Comparison of ENCODE assay signal across 11 cellular contexts in genomic region chr12:21453312-21453852, GRCh38. TPM values are rescaled to one million over a fixed set of nuclear protein-coding genes. Genes with fewer than 3 reads are reported as not detected.
DNase-seq lines count a peak whose midpoint lies in the region; ATAC-seq and TF ChIP-seq lines count a peak whose summit lies in the region.
"Had no signal": no experiment of that assay in that cellular context is flagged by ENCODE, and none has a peak within 500 bp of the region (broad histone marks: within the 10 kb centered on the region; RNA-seq: fewer than 3 reads in every experiment).

No MANE protein-coding gene starts in this region.

- peak overlapping the region; percentile 67 for H3K4me2 ChIP-seq in OCI-LY3 (ENCODE audit: low read length)
- no peak overlapping the region for H3K4me2 ChIP-seq in neural progenitor cell

- H3K79me2 ChIP-seq in OCI-LY3 (ENCODE audit: low read length) (no peaks in the 10 kb centered on the region), neural progenitor cell (ENCODE audit: low read depth) (no peaks in the 10 kb centered on the region)

- H3K9me3 ChIP-seq in OCI-LY3 (ENCODE audit: insufficient read depth, low read length), result no peaks in the 10 kb centered on the region
- no peaks in the 10 kb centered on the region for H3K9me3 ChIP-seq in neural progenitor cell (ENCODE audit: low read depth)

- H3K4me3 Mint-ChIP-seq in activated T-cell treated with anti-CD3 and anti-CD28 coated beads, Interleukin-2, amount 50 U/mL, for 72 hours, result peak overlapping the region; percentile 1 to 67
- peak overlapping the region; percentile 29 for H3K4me3 Mint-ChIP-seq in stimulated activated effector memory CD8-positive, alpha-beta T cell treated with anti-CD3 and anti-CD28 coated beads, Interleukin-12 subunit alpha, Interleukin-12 subunit beta, amount 100 ng/mL, for 72 hours
- H3K4me3 Mint-ChIP-seq in neural progenitor cell, result no peak overlapping the region
- H3K4me3 Mint-ChIP-seq: stimulated activated memory B cell treated with anti-CD40 and anti-IgM and Interleukin-4, amounts not matched to agents 10 μg/mL and 1 μg/mL and 100 μg/mL, for 72 hours had no signal

- H3K36me3 ChIP-seq in OCI-LY3 (replicated peaks; ENCODE audit: low read depth, low read length) (peaks cover 25% of the 10 kb centered on the region), neural progenitor cell (no peaks in the 10 kb centered on the region)

- peak overlapping the region; percentile 7; the same call in 1 of the 2 replicates for H3K9ac ChIP-seq in OCI-LY3 (ENCODE audit: low read length)
- H3K9ac ChIP-seq in neural progenitor cell, result no peak overlapping the region

- H3K36me3 Mint-ChIP-seq in activated T-cell treated with anti-CD3 and anti-CD28 coated beads, Interleukin-2, amount 50 U/mL, for 72 hours (ENCODE audit: insufficient read depth in 2 of 2), result peaks cover 15 to 43% of the 10 kb centered on the region in 2 donors
- H3K36me3 Mint-ChIP-seq in stimulated activated effector memory CD8-positive, alpha-beta T cell treated with anti-CD3 and anti-CD28 coated beads, Interleukin-12 subunit alpha, Interleukin-12 subunit beta, amount 100 ng/mL, for 72 hours, result peaks cover 87% of the 10 kb centered on the region
- peaks cover 11% of the 10 kb centered on the region for H3K36me3 Mint-ChIP-seq in neural progenitor cell

- no peaks in the 10 kb centered on the region for H4K20me1 ChIP-seq in OCI-LY3 (ENCODE audit: insufficient read depth, low read length)
- no peaks in the 10 kb centered on the region for H4K20me1 ChIP-seq in neural progenitor cell (ENCODE audit: low read depth)

- peak; percentile 32 to 50 for ATAC-seq in activated T-cell treated with anti-CD3 and anti-CD28 coated beads, Interleukin-2, amount 50 U/mL, for 72 hours (replicated peaks in 1 of 2)
- ATAC-seq in HG02759 (IDR thresholded peaks at IDR 0.05; ENCODE audit: unreplicated experiment), result peak; percentile 84
- ATAC-seq in stimulated activated effector memory CD8-positive, alpha-beta T cell treated with anti-CD3 and anti-CD28 coated beads, Interleukin-12 subunit alpha, Interleukin-12 subunit beta, amount 100 ng/mL, for 72 hours, result peak; percentile 84
- no peak for ATAC-seq in HG02763 (IDR thresholded peaks at IDR 0.05; ENCODE audit: unreplicated experiment)
- ATAC-seq: stimulated activated memory B cell treated with anti-CD40 and anti-IgM and Interleukin-4, amounts not matched to agents 10 μg/mL and 1 μg/mL and 100 μg/mL, for 72 hours had no signal

- H3K9me3 Mint-ChIP-seq in activated T-cell treated with anti-CD3 and anti-CD28 coated beads, Interleukin-2, amount 50 U/mL, for 72 hours, result no peaks in the 10 kb centered on the region
- no peaks in the 10 kb centered on the region for H3K9me3 Mint-ChIP-seq in stimulated activated effector memory CD8-positive, alpha-beta T cell treated with anti-CD3 and anti-CD28 coated beads, Interleukin-12 subunit alpha, Interleukin-12 subunit beta, amount 100 ng/mL, for 72 hours
- H3K9me3 Mint-ChIP-seq in neural progenitor cell, result no peaks in the 10 kb centered on the region
- H3K9me3 Mint-ChIP-seq: stimulated activated memory B cell treated with anti-CD40 and anti-IgM and Interleukin-4, amounts not matched to agents 10 μg/mL and 1 μg/mL and 100 μg/mL, for 72 hours had no signal

- TF ChIP-seq CTCF in OCI-LY3 (IDR thresholded peaks at IDR 0.05; ENCODE audit: low read depth, low read length) (no peak), neural progenitor cell (IDR thresholded peaks at IDR 0.05) (no peak)

- peak overlapping the region; percentile 26 for H3K4me3 ChIP-seq in OCI-LY3 (ENCODE audit: low read length)
- no peak overlapping the region for H3K4me3 ChIP-seq in neural progenitor cell

- H3F3A ChIP-seq in neural progenitor cell (ENCODE audit: low read depth), result no peaks in the 10 kb centered on the region

- no peaks in the 10 kb centered on the region for H3K27me3 ChIP-seq in OCI-LY3 (ENCODE audit: low read depth, low read length)
- no peaks in the 10 kb centered on the region for H3K27me3 ChIP-seq in neural progenitor cell

- H3K27ac Mint-ChIP-seq in activated T-cell treated with anti-CD3 and anti-CD28 coated beads, Interleukin-2, amount 50 U/mL, for 72 hours, result peak overlapping the region; percentile 94
- peak overlapping the region; percentile 77 for H3K27ac Mint-ChIP-seq in stimulated activated effector memory CD8-positive, alpha-beta T cell treated with anti-CD3 and anti-CD28 coated beads, Interleukin-12 subunit alpha, Interleukin-12 subunit beta, amount 100 ng/mL, for 72 hours
- no peak overlapping the region for H3K27ac Mint-ChIP-seq in neural progenitor cell
- H3K27ac Mint-ChIP-seq: stimulated activated memory B cell treated with anti-CD40 and anti-IgM and Interleukin-4, amounts not matched to agents 10 μg/mL and 1 μg/mL and 100 μg/mL, for 72 hours had no signal

- H3K4me1 Mint-ChIP-seq in activated T-cell treated with anti-CD3 and anti-CD28 coated beads, Interleukin-2, amount 50 U/mL, for 72 hours (ENCODE audit: low read depth), result peaks cover 54% of the 10 kb centered on the region
- H3K4me1 Mint-ChIP-seq in stimulated activated effector memory CD8-positive, alpha-beta T cell treated with anti-CD3 and anti-CD28 coated beads, Interleukin-12 subunit alpha, Interleukin-12 subunit beta, amount 100 ng/mL, for 72 hours, result peaks cover 46% of the 10 kb centered on the region
- H3K4me1 Mint-ChIP-seq in neural progenitor cell, result no peaks in the 10 kb centered on the region
- H3K4me1 Mint-ChIP-seq: stimulated activated memory B cell treated with anti-CD40 and anti-IgM and Interleukin-4, amounts not matched to agents 10 μg/mL and 1 μg/mL and 100 μg/mL, for 72 hours had no signal

- H3K27ac ChIP-seq in OCI-LY3 (ENCODE audit: low read length), result peak overlapping the region; percentile 37; the same call in 1 of the 2 replicates
- H3K27ac ChIP-seq in neural progenitor cell, result no peak overlapping the region

- no peak for DNase-seq in activated T-cell treated with anti-CD3 and anti-CD28 coated beads, Interleukin-2, amount 50 U/mL, for 72 hours
- DNase-seq in activated T-cell treated with anti-CD3 and anti-CD28 coated beads, Interleukin-2, amount 50 U/mL, for 1 hour, result no peak
- no peak for DNase-seq in stimulated activated effector memory CD8-positive, alpha-beta T cell treated with anti-CD3 and anti-CD28 coated beads, Interleukin-12 subunit alpha, Interleukin-12 subunit beta, amount 100 ng/mL, for 72 hours (ENCODE audit: low spot score in 2 of 2)
- no peak for DNase-seq in NOMO-1 treated with DMSO at 0.1 percent for 48 hours (lab: John Stamatoyannopoulos, UW; ENCODE audit: unreplicated experiment)
- no peak for DNase-seq in neural progenitor cell (ENCODE audit: low spot score)
- DNase-seq: cortex of kidney, NCI-H2081 treated with DMSO at 0.1 percent for 48 hours had no signal

- no peak overlapping the region for H2AFZ ChIP-seq in OCI-LY3 (ENCODE audit: low read depth, low read length)
- H2AFZ ChIP-seq in neural progenitor cell (replicated peaks), result no peak overlapping the region

- H3K27me3 Mint-ChIP-seq in activated T-cell treated with anti-CD3 and anti-CD28 coated beads, Interleukin-2, amount 50 U/mL, for 72 hours (ENCODE audit: low read depth), result no peaks in the 10 kb centered on the region
- no peaks in the 10 kb centered on the region for H3K27me3 Mint-ChIP-seq in neural progenitor cell (ENCODE audit: insufficient read depth, low read depth)
- H3K27me3 Mint-ChIP-seq: stimulated activated memory B cell treated with anti-CD40 and anti-IgM and Interleukin-4, amounts not matched to agents 10 μg/mL and 1 μg/mL and 100 μg/mL, for 72 hours had no signal

- peaks cover 15% of the 10 kb centered on the region for H3K4me1 ChIP-seq in OCI-LY3 (ENCODE audit: low read length)
- no peaks in the 10 kb centered on the region for H3K4me1 ChIP-seq in neural progenitor cell

RNA-seq across cellular contexts. Expression of gene PYROXD1, which starts 15.9 kb away (rescaled TPM):
- 10 to 100 TPM; 65.3 to 77.2 TPM for total RNA-seq in activated T-cell treated with anti-CD3 and anti-CD28 coated beads, Interleukin-2, amount 50 U/mL, for 72 hours
- total RNA-seq in neural progenitor cell (ENCODE audit: low replicate concordance), result 4.5 and 5.1 TPM in 2 replicates

RNA-seq across cellular contexts. Expression of gene RECQL, which starts 48.1 kb away (rescaled TPM):
- 10 to 100 TPM; 92.7 to 93.4 TPM for total RNA-seq in activated T-cell treated with anti-CD3 and anti-CD28 coated beads, Interleukin-2, amount 50 U/mL, for 72 hours
- 43.9 and 50.4 TPM in 2 replicates for total RNA-seq in neural progenitor cell (ENCODE audit: low replicate concordance)

RNA-seq across cellular contexts. Expression of gene GOLT1B, which starts 48.2 kb away (rescaled TPM):
- total RNA-seq in activated T-cell treated with anti-CD3 and anti-CD28 coated beads, Interleukin-2, amount 50 U/mL, for 72 hours, result 10 to 100 TPM; 46.3 to 51.2 TPM
- 56.6 and 85.4 TPM in 2 replicates for total RNA-seq in neural progenitor cell (ENCODE audit: low replicate concordance)

Comparison
In these comparisons a context has a peak if more than half of its experiments do, and no peak if none do; other contexts are left out.
1. RNA of gene PYROXD1, which starts 15.9 kb away (total RNA-seq): 65.3 to 77.2 TPM in activated T-cell treated with anti-CD3 and anti-CD28 coated beads, Interleukin-2, amount 50 U/mL, for 72 hours; 4.5 to 5.1 TPM in neural progenitor cell; every median in the first group is over 10 times any median in the second.